8 cellular contexts compared by ENCODE assay signal in genomic region chr10:76547352-76547972, GRCh38.
DNase-seq lines count a peak whose midpoint lies in the region; ATAC-seq, FAIRE-seq and TF ChIP-seq lines count a peak whose summit lies in the region.

No MANE protein-coding gene starts in this region.

- no peak overlapping the region for H3K4me3 Mint-ChIP-seq in endodermal cell
- no peak overlapping the region for H3K4me3 Mint-ChIP-seq in stimulated activated naive B cell treated with anti-CD40 and anti-IgM and Interleukin-4, amounts not matched to agents 10 μg/mL and 1 μg/mL and 100 μg/mL, for 72 hours

- H3K9me3 ChIP-seq in endodermal cell (ENCODE audit: control insufficient read depth, low read length) (no peaks in the 10 kb centered on the region), lung (ENCODE audit: control insufficient read depth in 2 of 2, insufficient read depth in 1 of 2, low read length in 1 of 2) (no peaks in the 10 kb centered on the region)

- TF ChIP-seq CTCF in endodermal cell (conservative IDR thresholded peaks at IDR 0.05) = peak; percentile 87
- TF ChIP-seq CTCF in lung (IDR thresholded peaks at IDR 0.05; ENCODE audit: control extremely low read depth, extremely low read depth) = peak; percentile 70

- peaks cover 7% of the 10 kb centered on the region for H3K4me1 Mint-ChIP-seq in endodermal cell
- H3K4me1 Mint-ChIP-seq in stimulated activated naive B cell treated with anti-CD40 and anti-IgM and Interleukin-4, amounts not matched to agents 10 μg/mL and 1 μg/mL and 100 μg/mL, for 72 hours = no peaks in the 10 kb centered on the region

- H3K9ac ChIP-seq in endodermal cell (ENCODE audit: extremely low read depth, low read length, poor library complexity, severe bottlenecking) = no peak overlapping the region

- peaks cover 7% of the 10 kb centered on the region for H3K4me1 ChIP-seq in endodermal cell (ENCODE audit: control insufficient read depth, insufficient read depth, low read length)
- H3K4me1 ChIP-seq in lung (ENCODE audit: control insufficient read depth in 2 of 2, insufficient read depth in 2 of 2, low read length in 2 of 2) = no peaks in the 10 kb centered on the region

- no peaks in the 10 kb centered on the region for H3K36me3 Mint-ChIP-seq in endodermal cell (ENCODE audit: low read depth)
- no peaks in the 10 kb centered on the region for H3K36me3 Mint-ChIP-seq in stimulated activated naive B cell treated with anti-CD40 and anti-IgM and Interleukin-4, amounts not matched to agents 10 μg/mL and 1 μg/mL and 100 μg/mL, for 72 hours

- TF ChIP-seq POLR2A in GM12892 (IDR thresholded peaks at IDR 0.05; ENCODE audit: low read depth, low read length) = no peak

- H3K9me3 Mint-ChIP-seq in endodermal cell = no peaks in the 10 kb centered on the region
- no peaks in the 10 kb centered on the region for H3K9me3 Mint-ChIP-seq in stimulated activated naive B cell treated with anti-CD40 and anti-IgM and Interleukin-4, amounts not matched to agents 10 μg/mL and 1 μg/mL and 100 μg/mL, for 72 hours

- H3K36me3 ChIP-seq in endodermal cell (ENCODE audit: control insufficient read depth, insufficient read depth, low read length) (no peaks in the 10 kb centered on the region), lung (ENCODE audit: control insufficient read depth in 2 of 2, insufficient read depth in 2 of 2, low read length in 2 of 2) (no peaks in the 10 kb centered on the region)

- WGBS in endodermal cell (ENCODE audit: insufficient coverage in 1 of 2, insufficient read length in 1 of 2), 2 experiments = 42 to 49% methylated on average over 2 to 11 of the region's 11 CpGs
- 31 to 33% methylated on average over 11 of the region's 11 CpGs for WGBS in lung, 2 donors

- ATAC-seq in HG03342 (IDR thresholded peaks at IDR 0.05; ENCODE audit: unreplicated experiment) (peak; percentile 81), lung (ENCODE audit: insufficient read depth, low FRiP score) (peak; percentile 52)
- peak; percentile 34 to 67 for ATAC-seq in stimulated activated naive B cell treated with anti-CD40 and anti-IgM and Interleukin-4, amounts not matched to agents 10 μg/mL and 1 μg/mL and 100 μg/mL, for 72 hours (replicated peaks)

- no peak overlapping the region for H3K4me3 ChIP-seq in endodermal cell (ENCODE audit: low read length)
- H3K4me3 ChIP-seq in lung = no peak overlapping the region

- H3K27me3 ChIP-seq in endodermal cell (ENCODE audit: control insufficient read depth, insufficient read depth, low read length, poor library complexity, severe bottlenecking) (no peaks in the 10 kb centered on the region), lung (ENCODE audit: control insufficient read depth, insufficient read depth) (no peaks in the 10 kb centered on the region)

- H3K27ac Mint-ChIP-seq in endodermal cell = no peak overlapping the region
- H3K27ac Mint-ChIP-seq in stimulated activated naive B cell treated with anti-CD40 and anti-IgM and Interleukin-4, amounts not matched to agents 10 μg/mL and 1 μg/mL and 100 μg/mL, for 72 hours = no peak overlapping the region

- peaks cover 5% of the 10 kb centered on the region for H3K27me3 Mint-ChIP-seq in endodermal cell (ENCODE audit: insufficient read depth)
- H3K27me3 Mint-ChIP-seq in stimulated activated naive B cell treated with anti-CD40 and anti-IgM and Interleukin-4, amounts not matched to agents 10 μg/mL and 1 μg/mL and 100 μg/mL, for 72 hours = peaks cover 5 to 9% of the 10 kb centered on the region in 2 donors

- DNase-seq in GM12892 (ENCODE audit: insufficient read length) = no peak
- peak; percentile 88 for DNase-seq in NCI-H2227 (lab: John Stamatoyannopoulos, UW; ENCODE audit: unreplicated experiment)
- DNase-seq in activated CD4-positive, alpha-beta T cell treated with anti-CD3 and anti-CD28 coated beads for 4 hours = peak; percentile 12 to 49
- DNase-seq in endodermal cell = peak; percentile 92
- DNase-seq in lung (ENCODE audit: low spot score) = peak; percentile 81
- DNase-seq in stimulated activated naive B cell treated with anti-CD40 and anti-IgM and Interleukin-4, amounts not matched to agents 10 μg/mL and 1 μg/mL and 100 μg/mL, for 72 hours = peak; percentile 46

- H3K27ac ChIP-seq in endodermal cell (ENCODE audit: low read depth, low read length) = no peak overlapping the region
- H3K27ac ChIP-seq in lung (ENCODE audit: low read depth in 1 of 2, low read length in 1 of 2) = no peak overlapping the region

- peak; percentile 91 for FAIRE-seq in A204.1 (lab: Jason Lieb, UNC)
- peak; percentile 30 for FAIRE-seq in GM12892 (lab: Jason Lieb, UNC)
